22 cellular contexts compared by ENCODE assay signal in the genomic region with DNA sequence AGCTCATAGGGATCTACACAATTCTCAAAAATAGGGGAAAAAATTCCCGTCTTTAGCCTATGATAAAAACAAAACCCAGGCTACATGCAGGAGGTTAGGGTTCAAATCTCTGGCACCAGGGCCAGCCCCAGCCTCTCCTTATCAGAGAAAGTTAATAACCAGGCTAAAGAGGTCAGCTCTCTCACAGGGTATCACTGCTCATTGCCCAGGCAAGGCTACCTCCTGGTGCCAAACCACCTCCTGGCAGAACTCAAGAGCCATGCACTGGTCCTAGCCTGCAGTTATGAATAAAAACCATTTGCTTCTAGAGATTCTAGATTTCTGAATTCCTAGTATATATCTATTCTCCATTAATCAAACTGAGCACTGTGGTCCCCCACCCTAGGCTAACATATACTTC.
"Had no signal": no experiment of that assay in that cellular context is flagged by ENCODE, and none has a peak within 500 bp of the region (broad histone marks: within the 10 kb centered on the region; RNA-seq: fewer than 3 reads in every experiment).

No MANE protein-coding gene starts in this region.

- H3K27me3 Mint-ChIP-seq: naive thymus-derived CD4-positive, alpha-beta T cell; natural killer cell treated with Interleukin-12 subunit alpha and Interleukin-12 subunit beta and Interleukin-15 and Interleukin-18, amount 100 ng/mL, for 72 hours; progenitor cell of endocrine pancreas; stimulated activated naive CD8-positive, alpha-beta T cell treated with anti-CD3 and anti-CD28 coated beads, Interleukin-15, amount 100 ng/mL, for 72 hours had no signal

- H3K36me3 Mint-ChIP-seq: natural killer cell treated with Interleukin-12 subunit alpha and Interleukin-12 subunit beta and Interleukin-15 and Interleukin-18, amount 100 ng/mL, for 72 hours had no signal

- FAIRE-seq: small intestine had no signal

- DNase-seq: head of caudate nucleus; islet precursor cell; mesendoderm; naive thymus-derived CD4-positive, alpha-beta T cell; ovary; right cardiac atrium; sigmoid colon; small intestine; spleen; stimulated activated CD4-positive, alpha-beta T cell treated with anti-CD3 and anti-CD28 coated beads, Interleukin-4, amount 100 ng/mL, for 24 hours; stimulated activated naive CD4-positive, alpha-beta T cell treated with Interleukin-2 at 50 U/mL for 16 hours; stimulated activated naive CD8-positive, alpha-beta T cell treated with anti-CD3 and anti-CD28 coated beads, Interleukin-15, amount 100 ng/mL, for 72 hours; substantia nigra; upper lobe of left lung had no signal

- H3K4me3 ChIP-seq: hepatocyte, lung, ovary, sigmoid colon, spleen, tibial nerve, upper lobe of left lung, vagina had no signal

- H3K9me3 Mint-ChIP-seq: mesothelial cell of epicardium; natural killer cell treated with Interleukin-12 subunit alpha and Interleukin-12 subunit beta and Interleukin-15 and Interleukin-18, amount 100 ng/mL, for 72 hours; stimulated activated effector memory CD8-positive, alpha-beta T cell treated with anti-CD3 and anti-CD28 coated beads, Interleukin-12 subunit alpha, Interleukin-12 subunit beta, amount 100 ng/mL, for 72 hours; stimulated activated naive CD8-positive, alpha-beta T cell treated with anti-CD3 and anti-CD28 coated beads, Interleukin-15, amount 100 ng/mL, for 72 hours had no signal

- ATAC-seq: naive thymus-derived CD4-positive, alpha-beta T cell; natural killer cell treated with Interleukin-12 subunit alpha and Interleukin-12 subunit beta and Interleukin-15 and Interleukin-18, amount 100 ng/mL, for 72 hours; stimulated activated effector memory CD8-positive, alpha-beta T cell treated with anti-CD3 and anti-CD28 coated beads, Interleukin-12 subunit alpha, Interleukin-12 subunit beta, amount 100 ng/mL, for 72 hours; stimulated activated naive CD8-positive, alpha-beta T cell treated with anti-CD3 and anti-CD28 coated beads, Interleukin-15, amount 100 ng/mL, for 72 hours had no signal

- H3K4me2 ChIP-seq: hepatocyte had no signal

- H2AFZ ChIP-seq: hepatocyte had no signal

- H3K27me3 ChIP-seq: hepatocyte, ovary, sigmoid colon, spleen, tibial nerve, upper lobe of left lung, vagina had no signal

- H3K36me3 ChIP-seq: ovary had no signal

- H3K9me3 ChIP-seq: ovary, sigmoid colon, spleen, tibial nerve, upper lobe of left lung, vagina had no signal

- H3K27ac Mint-ChIP-seq: mesothelial cell of epicardium; natural killer cell treated with Interleukin-12 subunit alpha and Interleukin-12 subunit beta and Interleukin-15 and Interleukin-18, amount 100 ng/mL, for 72 hours; progenitor cell of endocrine pancreas; stimulated activated effector memory CD8-positive, alpha-beta T cell treated with anti-CD3 and anti-CD28 coated beads, Interleukin-12 subunit alpha, Interleukin-12 subunit beta, amount 100 ng/mL, for 72 hours; stimulated activated naive CD8-positive, alpha-beta T cell treated with anti-CD3 and anti-CD28 coated beads, Interleukin-15, amount 100 ng/mL, for 72 hours had no signal

- H3K27ac ChIP-seq: hepatocyte, ovary, sigmoid colon, spleen, tibial nerve, upper lobe of left lung, vagina had no signal

- H3K4me3 Mint-ChIP-seq: mesothelial cell of epicardium; natural killer cell treated with Interleukin-12 subunit alpha and Interleukin-12 subunit beta and Interleukin-15 and Interleukin-18, amount 100 ng/mL, for 72 hours; stimulated activated effector memory CD8-positive, alpha-beta T cell treated with anti-CD3 and anti-CD28 coated beads, Interleukin-12 subunit alpha, Interleukin-12 subunit beta, amount 100 ng/mL, for 72 hours; stimulated activated naive CD8-positive, alpha-beta T cell treated with anti-CD3 and anti-CD28 coated beads, Interleukin-15, amount 100 ng/mL, for 72 hours had no signal
